In the genomic region with DNA sequence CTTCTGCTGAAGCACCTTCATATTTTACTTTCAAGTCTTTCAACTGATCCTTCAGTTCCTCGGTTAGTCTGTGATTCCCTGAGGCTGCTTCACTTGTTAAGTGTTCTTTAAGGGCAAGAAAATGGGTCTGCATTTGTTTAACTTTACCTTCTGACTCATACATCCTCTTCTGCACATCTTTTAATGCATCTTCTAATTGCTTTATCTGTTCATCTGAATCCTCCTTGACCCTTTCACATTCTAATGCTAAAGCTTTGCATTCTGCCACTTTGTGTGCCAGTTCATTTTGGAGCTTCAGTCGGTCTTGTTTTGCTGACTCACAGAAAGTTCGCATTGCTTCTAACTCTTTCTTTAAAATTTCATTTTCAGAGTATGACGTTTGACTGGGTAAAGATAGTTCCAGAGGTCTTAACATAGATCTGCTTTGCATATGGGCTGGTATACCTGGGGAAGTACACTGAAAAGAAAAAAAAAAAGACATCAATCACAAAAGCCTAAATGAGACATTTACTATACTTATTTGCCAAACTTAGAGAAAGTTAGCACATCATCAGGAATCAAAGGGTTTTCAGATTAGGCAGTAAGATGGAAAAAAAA, we compare ENCODE assay signal across 16 cellular contexts.
DNase-seq lines count a peak whose midpoint lies in the region; ATAC-seq, FAIRE-seq and TF ChIP-seq lines count a peak whose summit lies in the region.
"Had no signal": no experiment of that assay in that cellular context is flagged by ENCODE, and none has a peak within 500 bp of the region (broad histone marks: within the 10 kb centered on the region; RNA-seq: fewer than 3 reads in every experiment).

No MANE protein-coding gene starts in this region.

- H2BK120ac ChIP-seq in trophoblast cell (ENCODE audit: insufficient read depth, low read length, poor library complexity) = no peak overlapping the region

- H3K27me3 ChIP-seq in gastrocnemius medialis (no peaks in the 10 kb centered on the region), trophoblast cell (ENCODE audit: insufficient read depth, low read length) (no peaks in the 10 kb centered on the region)
- H3K27me3 ChIP-seq: brain microvascular endothelial cell, hepatocyte had no signal

- H3K9ac ChIP-seq in trophoblast cell (ENCODE audit: low read length) = no peak overlapping the region

- no peak overlapping the region for H2BK12ac ChIP-seq in trophoblast cell (ENCODE audit: low read length)

- TF ChIP-seq POLR2A in A549 (IDR thresholded peaks at IDR 0.05; ENCODE audit: low read length) (no peak), gastrocnemius medialis (IDR thresholded peaks at IDR 0.05) (no peak)

- H4K8ac ChIP-seq in trophoblast cell (ENCODE audit: low read depth, low read length) = no peak overlapping the region

- FAIRE-seq in A549 (lab: Jason Lieb, UNC) (peak; percentile 82), GM19239 (lab: Jason Lieb, UNC) (peak; percentile 87)
- FAIRE-seq: A204.1, endometrium had no signal

- H3K23ac ChIP-seq in trophoblast cell (ENCODE audit: low read length) = no peak overlapping the region

- no peaks in the 10 kb centered on the region for H3K79me2 ChIP-seq in trophoblast cell (ENCODE audit: control insufficient read depth, insufficient read depth, low read length, poor library complexity)

- H3K4me1 ChIP-seq in A549 (peaks cover 6% of the 10 kb centered on the region), gastrocnemius medialis (peaks cover 0 to 3% of the 10 kb centered on the region in 2 donors), trophoblast cell (ENCODE audit: control insufficient read depth in 1 of 2, insufficient read depth in 2 of 2, low read length in 2 of 2) (peaks cover 0 to 6% of the 10 kb centered on the region in 2 experiments)

- no peak overlapping the region for H3K14ac ChIP-seq in trophoblast cell (ENCODE audit: low read length)

- no peak overlapping the region for H3K4me3 ChIP-seq in A549
- H3K4me3 ChIP-seq in gastrocnemius medialis = no peak overlapping the region
- H3K4me3 ChIP-seq in trophoblast cell (ENCODE audit: low read depth, low read length) = no peak overlapping the region
- H3K4me3 ChIP-seq: hepatocyte had no signal

- H2BK5ac ChIP-seq in trophoblast cell (ENCODE audit: low read depth, low read length, poor library complexity) = no peak overlapping the region

- CTCF ChIA-PET in A549 (lab: Yijun Ruan, JAX) = interaction anchor here (0.9 to 6.7 kb wide), 7 partner anchors 13 to 1132 kb away, joined by 3 to 43 read pairs (median 7); no protein-coding TSS in a partner anchor

- H4K12ac ChIP-seq in trophoblast cell (ENCODE audit: low read depth, low read length) = no peak overlapping the region

- no peak for TF ChIP-seq RAD21 in A549 (conservative IDR thresholded peaks at IDR 0.05 in 1 of 2, IDR thresholded peaks at IDR 0.05 in 1 of 2)

- H3K9me3 ChIP-seq in A549 (no peaks in the 10 kb centered on the region), gastrocnemius medialis (no peaks in the 10 kb centered on the region), trophoblast cell (ENCODE audit: insufficient read depth, low read depth, low read length) (no peaks in the 10 kb centered on the region)

- DNase-seq in A549 (ENCODE audit: low read depth in 1 of 2, low spot score in 1 of 2) (no peak), GM19239 (ENCODE audit: insufficient read length, low spot score) (no peak), GM03348 (ENCODE audit: low spot score) (no peak), gastrocnemius medialis (no peak), trophoblast cell (no peak)
- no peak for DNase-seq in stimulated activated naive CD4-positive, alpha-beta T cell treated with Interleukin-2 at 50 U/mL for 16 hours (lab: John Stamatoyannopoulos, UW)
- DNase-seq: brain microvascular endothelial cell; Calu3; NCI-H510A; SHP77 treated with DMSO at 0.1 percent for 48 hours; stimulated activated naive CD8-positive, alpha-beta T cell treated with anti-CD3 and anti-CD28 coated beads, Interleukin-15, amount 100 ng/mL, for 72 hours had no signal

- H3K27ac ChIP-seq in A549 (no peak overlapping the region), gastrocnemius medialis (no peak overlapping the region), trophoblast cell (ENCODE audit: low read depth, low read length) (no peak overlapping the region)
- H3K27ac ChIP-seq: brain microvascular endothelial cell, hepatocyte had no signal

- H3K18ac ChIP-seq in trophoblast cell (ENCODE audit: low read length) = no peak overlapping the region

- no peak for TF ChIP-seq CTCF in A549 (IDR thresholded peaks at IDR 0.05)
- no peak for TF ChIP-seq CTCF in gastrocnemius medialis (IDR thresholded peaks at IDR 0.05 in 4 of 5, conservative IDR thresholded peaks at IDR 0.05 in 1 of 5)

- no peak for ATAC-seq in A549
- peak; percentile 64 for ATAC-seq in HG02623 (IDR thresholded peaks at IDR 0.05; ENCODE audit: unreplicated experiment)
- peak; percentile 60 for ATAC-seq in HG03558 (IDR thresholded peaks at IDR 0.05; ENCODE audit: extremely low read depth, unreplicated experiment)
- ATAC-seq in gastrocnemius medialis = no peak
- ATAC-seq: stimulated activated naive CD8-positive, alpha-beta T cell treated with anti-CD3 and anti-CD28 coated beads, Interleukin-15, amount 100 ng/mL, for 72 hours had no signal

- 76% methylated on average over 4 of the region's 4 CpGs for WGBS in A549 (ENCODE audit: missing lambda C conversion rate)
- no CpG with 5 or more reads among the region's 4 CpGs for WGBS in trophoblast cell (ENCODE audit: extremely low coverage, insufficient coverage, insufficient read length)

- no peak overlapping the region for H3K4ac ChIP-seq in trophoblast cell (ENCODE audit: low read depth, low read length)

- H3K36me3 ChIP-seq in gastrocnemius medialis = peaks cover 0 to 79% of the 10 kb centered on the region in 2 donors
- H3K36me3 ChIP-seq in trophoblast cell (ENCODE audit: control insufficient read depth in 1 of 2, insufficient read depth in 2 of 2, low read length in 2 of 2) = peaks cover 0 to 2% of the 10 kb centered on the region in 2 experiments

- no peak overlapping the region for H2AK5ac ChIP-seq in trophoblast cell (ENCODE audit: low read length)

- no peak overlapping the region for H2AFZ ChIP-seq in trophoblast cell (ENCODE audit: insufficient read depth, low read length, poor library complexity)
- H2AFZ ChIP-seq: hepatocyte had no signal

- H3K4me2 ChIP-seq in A549 = no peak overlapping the region
- H3K4me2 ChIP-seq in trophoblast cell (ENCODE audit: low read length) = no peak overlapping the region
- H3K4me2 ChIP-seq: hepatocyte had no signal

- H3K79me1 ChIP-seq in trophoblast cell (ENCODE audit: low read length) = no peaks in the 10 kb centered on the region

- in situ Hi-C loops in gastrocnemius medialis (cut with MboI; ENCODE audit: low sequenced_read_pairs in 4 of 4) = no loop called here

- intact Hi-C loops in gastrocnemius medialis (cut with DNase I; ENCODE audit: low total_unique reads) = no loop called here

- POLR2A ChIA-PET in A549 (lab: Yijun Ruan, JAX) = no interaction called here

- no peak overlapping the region for H4K91ac ChIP-seq in trophoblast cell (ENCODE audit: low read depth, low read length)

- TF ChIP-seq EP300 in A549 (IDR thresholded peaks at IDR 0.05) = no peak

TF ChIP-seq in A549, 52 proteins besides CTCF, POLR2A, EP300 and RAD21:
- TF ChIP-seq MAFK (IDR thresholded peaks at IDR 0.05; ENCODE audit: partially characterized antibody) (peak; percentile 61), HOXB13 (CRISPR knock-in tag; IDR thresholded peaks at IDR 0.05; ENCODE audit: low read depth) (no peak)

Comparison
In these comparisons a context has a peak if more than half of its experiments do, and no peak if none do; other contexts are left out.
1. ATAC-seq: peak in HG02623 (single experiment) and HG03558 (single experiment); none in A549 (0 of 2) and gastrocnemius medialis (0 of 2).